Comparison of ENCODE assay signal across 8 cellular contexts in genomic region chr1:204294371-204294770, GRCh38.
DNase-seq lines count a peak whose midpoint lies in the region; ATAC-seq and TF ChIP-seq lines count a peak whose summit lies in the region.
"Had no signal": no experiment of that assay in that cellular context is flagged by ENCODE, and none has a peak within 500 bp of the region (broad histone marks: within the 10 kb centered on the region; RNA-seq: fewer than 3 reads in every experiment).

No MANE protein-coding gene starts in this region.

- H3K27ac ChIP-seq in naive thymus-derived CD4-positive, alpha-beta T cell (ENCODE audit: low read depth, low read length) = no peak overlapping the region
- H3K27ac ChIP-seq in CD8-positive, alpha-beta T cell (ENCODE audit: low read depth, low read length) = no peak overlapping the region

- H3K36me3 ChIP-seq in MG63 = no peaks in the 10 kb centered on the region
- no peaks in the 10 kb centered on the region for H3K36me3 ChIP-seq in naive thymus-derived CD4-positive, alpha-beta T cell (ENCODE audit: control insufficient read depth in 2 of 3, insufficient read depth in 3 of 3, low read length in 3 of 3)
- no peaks in the 10 kb centered on the region for H3K36me3 ChIP-seq in CD8-positive, alpha-beta T cell (ENCODE audit: insufficient read depth, low read length)

- H3K4me1 Mint-ChIP-seq in mesothelial cell of epicardium = peaks cover 32% of the 10 kb centered on the region
- H3K4me1 Mint-ChIP-seq in naive thymus-derived CD4-positive, alpha-beta T cell = peaks cover 0 to 17% (median 9%) of the 10 kb centered on the region in 7 donors
- peaks cover 17% of the 10 kb centered on the region for H3K4me1 Mint-ChIP-seq in CD8-positive, alpha-beta T cell (ENCODE audit: low read depth)

- H3K27me3 Mint-ChIP-seq in mesothelial cell of epicardium (ENCODE audit: low read depth) = no peaks in the 10 kb centered on the region
- peaks cover 0 to 37% (median 7%) of the 10 kb centered on the region in 5 donors for H3K27me3 Mint-ChIP-seq in naive thymus-derived CD4-positive, alpha-beta T cell
- peaks cover 11% of the 10 kb centered on the region for H3K27me3 Mint-ChIP-seq in CD8-positive, alpha-beta T cell (ENCODE audit: low read depth)

- intact Hi-C loops in naive thymus-derived CD4-positive, alpha-beta T cell (cut with micrococcal nuclease) = no loop called here
- intact Hi-C loops in CD8-positive, alpha-beta T cell (cut with DNase I, micrococcal nuclease) = loop anchor here in 1 of 2 experiments (5.0 kb wide), 1 partner anchor 83 kb away; no protein-coding TSS in a partner anchor

- peaks cover 2% of the 10 kb centered on the region for H3K36me3 Mint-ChIP-seq in mesothelial cell of epicardium
- no peaks in the 10 kb centered on the region for H3K36me3 Mint-ChIP-seq in naive thymus-derived CD4-positive, alpha-beta T cell
- no peaks in the 10 kb centered on the region for H3K36me3 Mint-ChIP-seq in CD8-positive, alpha-beta T cell

- no peak overlapping the region for H3K4me3 Mint-ChIP-seq in mesothelial cell of epicardium
- H3K4me3 Mint-ChIP-seq in naive thymus-derived CD4-positive, alpha-beta T cell = no peak overlapping the region
- no peak overlapping the region for H3K4me3 Mint-ChIP-seq in CD8-positive, alpha-beta T cell

- POLR2A ChIA-PET in naive thymus-derived CD4-positive, alpha-beta T cell (lab: Charles Lee) = no interaction called here
- POLR2A ChIA-PET in CD8-positive, alpha-beta T cell (lab: Charles Lee) = no interaction called here

- 0 out of 2 replicates have a peak, but pooled peaks cover 4% of the 10 kb centered on the region for H3K27me3 ChIP-seq in MG63
- H3K27me3 ChIP-seq in naive thymus-derived CD4-positive, alpha-beta T cell (ENCODE audit: control insufficient read depth in 2 of 2, insufficient read depth in 2 of 2, low read length in 2 of 2) = no peaks in the 10 kb centered on the region
- no peaks in the 10 kb centered on the region for H3K27me3 ChIP-seq in CD8-positive, alpha-beta T cell (ENCODE audit: insufficient read depth, low read length)

- peak; percentile 75 for ATAC-seq in esophagus mucosa
- no peak for ATAC-seq in GM21367 (IDR thresholded peaks at IDR 0.05; ENCODE audit: unreplicated experiment)
- ATAC-seq in naive thymus-derived CD4-positive, alpha-beta T cell = no peak
- no peak for ATAC-seq in CD8-positive, alpha-beta T cell
- no peak for ATAC-seq in HG03025 (IDR thresholded peaks at IDR 0.05; ENCODE audit: low FRiP score, unreplicated experiment)

- no peaks in the 10 kb centered on the region for H3K4me1 ChIP-seq in naive thymus-derived CD4-positive, alpha-beta T cell (ENCODE audit: control insufficient read depth in 2 of 2, insufficient read depth in 2 of 2, low read length in 2 of 2)
- H3K4me1 ChIP-seq in CD8-positive, alpha-beta T cell (ENCODE audit: insufficient read depth, low read length) = peaks cover 10% of the 10 kb centered on the region

- H3K9me3 ChIP-seq in MG63 = no peaks in the 10 kb centered on the region; the same call in 1 of the 2 replicates
- H3K9me3 ChIP-seq in naive thymus-derived CD4-positive, alpha-beta T cell (ENCODE audit: control insufficient read depth in 2 of 3, low read length in 3 of 3) = no peaks in the 10 kb centered on the region
- H3K9me3 ChIP-seq in CD8-positive, alpha-beta T cell (ENCODE audit: low read length) = no peaks in the 10 kb centered on the region

- DNase-seq in MG63 (peak; percentile 84), mesothelial cell of epicardium (ENCODE audit: low spot score in 2 of 2, unreplicated experiment in 2 of 2) (no peak)
- DNase-seq in naive thymus-derived CD4-positive, alpha-beta T cell = no peak
- no peak for DNase-seq in CD8-positive, alpha-beta T cell
- DNase-seq: MV-4-11 had no signal

- no peak for TF ChIP-seq CTCF in mesothelial cell of epicardium (IDR thresholded peaks at IDR 0.05; ENCODE audit: unreplicated experiment)
- no peak for TF ChIP-seq CTCF in CD8-positive, alpha-beta T cell (IDR thresholded peaks at IDR 0.05)

- H3K9me3 Mint-ChIP-seq in mesothelial cell of epicardium = no peaks in the 10 kb centered on the region
- no peaks in the 10 kb centered on the region for H3K9me3 Mint-ChIP-seq in naive thymus-derived CD4-positive, alpha-beta T cell
- H3K9me3 Mint-ChIP-seq in CD8-positive, alpha-beta T cell = no peaks in the 10 kb centered on the region

- H3K27ac Mint-ChIP-seq in mesothelial cell of epicardium = peak overlapping the region; percentile 14
- H3K27ac Mint-ChIP-seq in naive thymus-derived CD4-positive, alpha-beta T cell = no peak overlapping the region
- H3K27ac Mint-ChIP-seq in CD8-positive, alpha-beta T cell = no peak overlapping the region

- CTCF ChIA-PET in naive thymus-derived CD4-positive, alpha-beta T cell (lab: Charles Lee) = no interaction called here
- CTCF ChIA-PET in CD8-positive, alpha-beta T cell (lab: Charles Lee) = interaction anchor here (1.5 kb wide), 1 partner anchor 19 kb away, joined by 3 read pairs; no protein-coding TSS in a partner anchor

- H3K4me3 ChIP-seq in MG63 = no peak overlapping the region
- no peak overlapping the region for H3K4me3 ChIP-seq in naive thymus-derived CD4-positive, alpha-beta T cell (ENCODE audit: low read length)
- H3K4me3 ChIP-seq in CD8-positive, alpha-beta T cell (ENCODE audit: low read depth, low read length) = no peak overlapping the region
